In the genomic region with DNA sequence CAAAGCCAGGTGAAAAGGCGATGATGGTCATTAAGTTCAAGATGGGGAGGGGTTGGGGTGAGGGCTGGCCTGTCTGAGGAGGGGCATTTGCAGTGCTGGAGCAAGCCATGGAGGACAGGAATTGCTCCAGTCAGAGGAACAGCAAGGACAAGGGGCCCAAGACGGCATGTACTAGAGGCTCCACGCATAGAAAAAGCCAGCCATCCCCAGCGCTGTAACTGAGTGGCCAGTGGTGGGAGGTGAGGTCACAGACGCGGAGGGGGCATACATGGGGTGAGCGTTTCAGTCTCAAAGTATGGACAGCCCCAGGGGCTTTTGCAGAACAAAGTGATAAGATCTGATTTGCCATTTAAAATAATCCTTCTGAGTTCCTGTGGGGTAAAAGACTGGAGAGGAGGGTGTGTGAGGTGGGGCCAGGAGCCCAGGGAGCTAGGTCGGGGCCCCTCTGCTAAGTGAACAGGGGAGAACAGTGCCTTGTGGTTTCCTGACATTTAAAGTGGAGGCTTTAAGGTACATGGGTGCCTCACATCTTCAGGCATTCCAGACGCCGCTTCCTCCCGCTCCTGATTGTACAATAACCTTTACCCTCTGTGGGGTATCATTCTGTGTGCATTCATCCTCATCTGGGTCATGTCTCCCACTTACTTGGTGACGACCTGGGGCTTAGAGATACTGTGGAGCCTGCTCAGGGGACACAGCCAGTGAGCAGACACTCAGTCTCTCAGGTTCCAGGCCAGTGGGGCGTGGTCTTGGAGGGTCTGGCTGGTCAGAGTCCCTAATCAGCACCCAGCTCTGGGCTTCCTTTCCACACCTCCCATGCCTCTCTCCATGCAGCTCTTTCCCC, we compare ENCODE assay signal across 23 cellular contexts.
"Had no signal": no experiment of that assay in that cellular context is flagged by ENCODE, and none has a peak within 500 bp of the region (broad histone marks: within the 10 kb centered on the region; RNA-seq: fewer than 3 reads in every experiment).

No MANE protein-coding gene starts in this region.

- H3K4me2 ChIP-seq: smooth muscle cell had no signal

- H3K27ac Mint-ChIP-seq: activated CD4-positive, alpha-beta T cell treated with anti-CD3 and anti-CD28 coated beads, Interleukin-2, amount 10 ng/mL, durations not matched to agents 24 days and 14 days; activated CD8-positive, alpha-beta T cell treated with anti-CD3 and anti-CD28 coated beads for 36 hours; nephron progenitor cell had no signal

- H3K9me3 Mint-ChIP-seq: activated CD4-positive, alpha-beta T cell treated with anti-CD3 and anti-CD28 coated beads, Interleukin-2, amount 10 ng/mL, durations not matched to agents 24 days and 14 days; activated CD8-positive, alpha-beta T cell treated with anti-CD3 and anti-CD28 coated beads for 36 hours; nephron progenitor cell had no signal

- H3K4me1 ChIP-seq: gastrocnemius medialis, parathyroid adenoma, psoas muscle had no signal

- H3K4me1 Mint-ChIP-seq: activated CD4-positive, alpha-beta T cell treated with anti-CD3 and anti-CD28 coated beads, Interleukin-2, amount 10 ng/mL, durations not matched to agents 24 days and 14 days had no signal

- H3K9ac ChIP-seq: parathyroid adenoma had no signal

- H3K9me3 ChIP-seq: gastrocnemius medialis, neutrophil, psoas muscle, thoracic aorta, upper lobe of left lung had no signal

- H3K36me3 ChIP-seq: gastrocnemius medialis, neutrophil, thoracic aorta, upper lobe of left lung had no signal

- DNase-seq: activated CD4-positive, alpha-beta T cell treated with anti-CD3 and anti-CD28 coated beads, Interleukin-2, amount 10 ng/mL, durations not matched to agents 24 days and 14 days; activated CD4-positive, CD25-positive, alpha-beta regulatory T cell treated with anti-CD3 and anti-CD28 coated beads, Interleukin-2, amount 50 U/mL, for 72 hours; activated CD8-positive, alpha-beta T cell treated with anti-CD3 and anti-CD28 coated beads for 36 hours; activated gamma-delta T cell treated with Interleukin-2 at 50 U/mL for 16 hours; activated naive CD4-positive, alpha-beta T cell treated with anti-CD3 and anti-CD28 coated beads, Interleukin-2, amount 50 U/mL, for 16 hours; amniotic stem cell; central memory CD4-positive, alpha-beta T cell; effector memory CD4-positive, alpha-beta T cell; erythroblast; gastrocnemius medialis; glutamatergic neuron; left ventricle myocardium superior; nephron progenitor cell; psoas muscle; stimulated activated CD4-positive, alpha-beta T cell treated with anti-CD3 and anti-CD28 coated beads, Interleukin-15, amount 100 ng/mL, for 24 hours; stimulated activated CD4-positive, alpha-beta T cell treated with anti-CD3 and anti-CD28 coated beads, Interleukin-2, amount 100 ng/mL, for 24 hours; stimulated activated naive CD4-positive, alpha-beta T cell treated with Interleukin-2 at 50 U/mL for 16 hours; T-helper 2 cell; upper lobe of left lung had no signal

- ATAC-seq: activated CD8-positive, alpha-beta T cell treated with anti-CD3 and anti-CD28 coated beads for 36 hours; gastrocnemius medialis; left ventricle myocardium superior; psoas muscle had no signal

- H3K4me3 Mint-ChIP-seq: activated CD4-positive, alpha-beta T cell treated with anti-CD3 and anti-CD28 coated beads, Interleukin-2, amount 10 ng/mL, durations not matched to agents 24 days and 14 days; activated CD8-positive, alpha-beta T cell treated with anti-CD3 and anti-CD28 coated beads for 36 hours; nephron progenitor cell had no signal

- H2AFZ ChIP-seq: parathyroid adenoma had no signal

- H3K4me3 ChIP-seq: gastrocnemius medialis, psoas muscle, smooth muscle cell, thoracic aorta, upper lobe of left lung had no signal

- H3K79me2 ChIP-seq: parathyroid adenoma had no signal

- H3K27ac ChIP-seq: gastrocnemius medialis, neutrophil, parathyroid adenoma, psoas muscle, thoracic aorta, upper lobe of left lung had no signal

- H3K27me3 ChIP-seq: upper lobe of left lung had no signal
